Comparison of ENCODE assay signal across 5 cellular contexts in genomic region chr11:70445091-70445490, GRCh38.
"Had no signal": no experiment of that assay in that cellular context is flagged by ENCODE, and none has a peak within 500 bp of the region (broad histone marks: within the 10 kb centered on the region; RNA-seq: fewer than 3 reads in every experiment).

No MANE protein-coding gene starts in this region.

- H3K9ac ChIP-seq: GM23248 had no signal

- DNase-seq: GM23248, GOT3, H9, HCEC 1CT had no signal

- H3K27ac Mint-ChIP-seq: H9 had no signal

- H3K27ac ChIP-seq: GM23248 had no signal

- H3K4me3 Mint-ChIP-seq: H9, IgD-negative memory B cell had no signal

- H3K4me1 Mint-ChIP-seq: IgD-negative memory B cell had no signal

- H2AFZ ChIP-seq: GM23248 had no signal

- H3K4me3 ChIP-seq: GM23248 had no signal
